Comparison of ENCODE assay signal across 14 cellular contexts in the genomic region with DNA sequence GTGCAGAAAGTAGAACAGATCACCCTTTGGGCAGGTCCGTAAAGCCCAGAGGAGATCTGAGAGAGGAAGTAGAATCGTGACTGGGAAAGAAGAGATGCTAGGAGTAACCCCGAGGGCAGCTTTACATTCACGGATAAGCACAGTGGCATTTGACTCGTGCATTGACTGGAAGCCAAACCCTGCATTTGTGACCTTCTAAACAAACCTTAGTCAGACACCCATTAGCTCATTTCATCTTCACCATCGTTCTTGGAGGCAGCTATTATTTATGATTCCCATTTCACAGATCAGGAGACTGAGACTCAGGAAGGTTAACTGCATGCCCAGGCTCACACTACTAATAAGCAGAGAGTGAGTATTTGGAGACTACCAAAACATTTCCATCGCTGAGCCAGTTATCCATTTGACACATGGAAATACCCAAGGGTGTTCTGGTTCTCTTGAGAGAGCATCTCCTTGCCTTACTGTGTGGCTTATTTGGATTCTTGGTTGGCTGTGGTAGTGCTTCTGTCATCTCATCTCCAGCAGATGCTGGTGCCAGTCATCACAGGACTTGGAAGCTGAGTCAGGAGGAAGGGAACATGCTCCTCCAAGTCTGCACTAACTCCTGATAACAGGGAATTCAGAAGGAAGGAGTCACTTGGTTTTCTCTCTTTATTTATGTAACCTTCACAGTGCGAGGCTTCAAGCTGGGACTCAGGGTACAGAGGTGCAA. TPM values are rescaled to one million over a fixed set of nuclear protein-coding genes. Genes with fewer than 3 reads are reported as not detected.
DNase-seq lines count a peak whose midpoint lies in the region; ATAC-seq, FAIRE-seq and TF ChIP-seq lines count a peak whose summit lies in the region.
"Had no signal": no experiment of that assay in that cellular context is flagged by ENCODE, and none has a peak within 500 bp of the region (broad histone marks: within the 10 kb centered on the region; RNA-seq: fewer than 3 reads in every experiment).

No MANE protein-coding gene starts in this region.

- no peak overlapping the region for H3K27ac ChIP-seq in neural progenitor cell

- no peak overlapping the region for H3K4me3 ChIP-seq in neural progenitor cell

- peaks cover 22% of the 10 kb centered on the region for H3K4me1 Mint-ChIP-seq in activated naive CD8-positive, alpha-beta T cell treated with anti-CD3 and anti-CD28 coated beads for 36 hours
- no peaks in the 10 kb centered on the region for H3K4me1 Mint-ChIP-seq in neural progenitor cell

- ATAC-seq in HG02642 (IDR thresholded peaks at IDR 0.05; ENCODE audit: poor library complexity, unreplicated experiment), result peak; percentile 22
- ATAC-seq in GM21381 (IDR thresholded peaks at IDR 0.05; ENCODE audit: unreplicated experiment), result no peak
- ATAC-seq: sciatic nerve had no signal

- peak overlapping the region; percentile 1 for H2AFZ ChIP-seq in neural progenitor cell (replicated peaks)

- H3K36me3 ChIP-seq in neural progenitor cell, result no peaks in the 10 kb centered on the region

- H3K27ac Mint-ChIP-seq in activated naive CD8-positive, alpha-beta T cell treated with anti-CD3 and anti-CD28 coated beads for 36 hours, result peak overlapping the region; percentile 57
- no peak overlapping the region for H3K27ac Mint-ChIP-seq in neural progenitor cell

- H3K27me3 Mint-ChIP-seq in activated naive CD8-positive, alpha-beta T cell treated with anti-CD3 and anti-CD28 coated beads for 36 hours, result no peaks in the 10 kb centered on the region
- no peaks in the 10 kb centered on the region for H3K27me3 Mint-ChIP-seq in neural progenitor cell (ENCODE audit: insufficient read depth, low read depth)

- FAIRE-seq in GM12891 (lab: Jason Lieb, UNC), result peak; percentile 73
- FAIRE-seq: TTC549 had no signal

- peak; percentile 24; the same call in 1 of the 2 replicates for TF ChIP-seq POLR2A in GM12891 (IDR thresholded peaks at IDR 0.05; ENCODE audit: low read depth, low read length)

- no peaks in the 10 kb centered on the region for H3K9me3 Mint-ChIP-seq in activated naive CD8-positive, alpha-beta T cell treated with anti-CD3 and anti-CD28 coated beads for 36 hours
- H3K9me3 Mint-ChIP-seq in neural progenitor cell, result peaks cover 2% of the 10 kb centered on the region

- H3K27me3 ChIP-seq in neural progenitor cell, result no peaks in the 10 kb centered on the region

- no peak overlapping the region for H3K9ac ChIP-seq in neural progenitor cell

- TF ChIP-seq CTCF in neural progenitor cell (IDR thresholded peaks at IDR 0.05), result no peak

- H3K9me3 ChIP-seq in neural progenitor cell (ENCODE audit: low read depth), result no peaks in the 10 kb centered on the region

- H3K4me2 ChIP-seq in neural progenitor cell, result no peak overlapping the region

- H3K36me3 Mint-ChIP-seq in activated naive CD8-positive, alpha-beta T cell treated with anti-CD3 and anti-CD28 coated beads for 36 hours, result peaks cover 9% of the 10 kb centered on the region
- no peaks in the 10 kb centered on the region for H3K36me3 Mint-ChIP-seq in neural progenitor cell

- H3K4me1 ChIP-seq in neural progenitor cell, result no peaks in the 10 kb centered on the region

- no peaks in the 10 kb centered on the region for H3K79me2 ChIP-seq in neural progenitor cell (ENCODE audit: low read depth)

- H4K20me1 ChIP-seq in neural progenitor cell (ENCODE audit: low read depth), result no peaks in the 10 kb centered on the region

- no peak overlapping the region for H3K4me3 Mint-ChIP-seq in activated naive CD8-positive, alpha-beta T cell treated with anti-CD3 and anti-CD28 coated beads for 36 hours
- H3K4me3 Mint-ChIP-seq in neural progenitor cell, result no peak overlapping the region

- DNase-seq in GM12891 (ENCODE audit: insufficient read length, low spot score) (no peak), neural progenitor cell (ENCODE audit: low spot score) (no peak), SW480 (ENCODE audit: low spot score) (no peak), NCI-H345 (lab: John Stamatoyannopoulos, UW) (no peak), superior temporal gyrus (ENCODE audit: extremely low spot score) (no peak)
- no peak for DNase-seq in activated naive CD8-positive, alpha-beta T cell treated with anti-CD3 and anti-CD28 coated beads for 36 hours
- DNase-seq: amniotic stem cell; effector CD4-positive, alpha-beta T cell; midbrain; NCI-H187 treated with DMSO at 0.1 percent for 48 hours had no signal

- no peaks in the 10 kb centered on the region for H3F3A ChIP-seq in neural progenitor cell (ENCODE audit: low read depth)

TF ChIP-seq in GM12891, 5 proteins besides CTCF, POLR2A, EP300 and RAD21:
- no peak for TF ChIP-seq PAX5 (IDR thresholded peaks at IDR 0.05; ENCODE audit: insufficient read depth, low read length, severe bottlenecking)
- peak; percentile 37; the same call in 1 of the 2 replicates for TF ChIP-seq POLR2AphosphoS5 (IDR thresholded peaks at IDR 0.05; ENCODE audit: low read depth, low read length)
- peak; percentile 67 for TF ChIP-seq SPI1 (IDR thresholded peaks at IDR 0.05; ENCODE audit: low read depth, low read length)

RNA-seq across cellular contexts. Expression of a gene that starts 55.1 kb away (rescaled TPM):
- 104 TPM for polyA plus RNA-seq in GM12891 (2012; ENCODE audit: low read depth, missing spikeins)
- 1 to 10 TPM; 5.5 to 5.8 TPM for total RNA-seq in activated naive CD8-positive, alpha-beta T cell treated with anti-CD3 and anti-CD28 coated beads for 36 hours
- not detected in 2 replicates for total RNA-seq in neural progenitor cell (ENCODE audit: low replicate concordance)
